In the genomic region with DNA sequence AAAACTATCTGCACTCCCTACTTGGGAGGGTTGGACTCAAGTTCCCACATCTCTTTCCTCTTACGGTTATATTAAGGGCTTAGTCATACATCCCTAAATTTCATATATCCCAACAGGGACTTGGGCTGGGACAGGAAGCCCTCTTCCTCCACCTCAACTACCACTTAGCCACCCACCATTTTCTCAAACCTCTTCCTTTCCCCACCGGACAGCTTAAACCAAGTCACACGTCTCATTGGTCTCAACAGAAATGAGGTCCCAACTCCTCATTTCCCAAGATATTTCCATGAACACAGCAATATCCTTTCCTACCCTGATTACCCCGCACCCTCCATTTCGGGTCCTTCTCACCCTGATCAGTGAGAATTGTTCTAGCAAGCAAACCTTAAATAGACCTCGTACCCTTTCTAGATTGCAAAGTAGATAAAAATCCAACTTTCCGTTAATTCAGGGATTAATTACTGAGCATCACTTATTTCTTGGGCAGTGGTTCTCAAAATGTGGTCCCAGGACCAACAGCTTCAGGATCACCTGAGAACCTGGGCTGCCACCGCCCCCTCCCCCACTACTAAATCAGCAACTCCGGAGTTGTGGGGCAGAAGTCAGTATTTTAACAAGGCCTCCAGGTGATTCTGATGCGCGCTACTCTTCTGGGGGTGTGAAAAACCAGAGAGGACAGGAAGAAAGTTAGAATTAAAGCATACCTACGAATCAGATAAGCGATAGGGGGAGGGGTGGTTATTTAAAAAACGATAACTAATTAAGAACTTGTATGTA, we compare ENCODE assay signal across 8 cellular contexts. TPM values are rescaled to one million over a fixed set of nuclear protein-coding genes. Genes with fewer than 3 reads are reported as not detected.
DNase-seq lines count a peak whose midpoint lies in the region; ATAC-seq and TF ChIP-seq lines count a peak whose summit lies in the region.

No MANE protein-coding gene starts in this region.

- H3K27ac ChIP-seq in mesendoderm (ENCODE audit: low read depth, low read length) (peak overlapping the region; percentile 79), suprapubic skin (peak overlapping the region; percentile 84)

- no peak for TF ChIP-seq EP300 in suprapubic skin (IDR thresholded peaks at IDR 0.05)

- H3K4me3 ChIP-seq in AG10803 (ENCODE audit: low read length): peak overlapping the region; percentile 84
- H3K4me3 ChIP-seq in mesendoderm (ENCODE audit: low read length): peak overlapping the region; percentile 55
- H3K4me3 ChIP-seq in suprapubic skin: peak overlapping the region; percentile 69

- H3K4ac ChIP-seq in mesendoderm (ENCODE audit: low read depth, low read length): peak overlapping the region; percentile 62

- H3K9ac ChIP-seq in mesendoderm (ENCODE audit: low read length): peak overlapping the region; percentile 72

- ATAC-seq in GM18907 (IDR thresholded peaks at IDR 0.05; ENCODE audit: unreplicated experiment): peak; percentile 43
- ATAC-seq in HG03103 (IDR thresholded peaks at IDR 0.05; ENCODE audit: low read depth, unreplicated experiment): peak; percentile 26

- peak overlapping the region; percentile 82 for H3K56ac ChIP-seq in mesendoderm (ENCODE audit: low read length)

- peaks cover 12% of the 10 kb centered on the region for H3K79me1 ChIP-seq in mesendoderm (ENCODE audit: low read length)

- H2AK5ac ChIP-seq in mesendoderm (ENCODE audit: low read length): peak overlapping the region; percentile 6

- H3K27me3 ChIP-seq in mesendoderm (ENCODE audit: insufficient read depth, low read length, poor library complexity) (no peaks in the 10 kb centered on the region), suprapubic skin (no peaks in the 10 kb centered on the region)

- peak overlapping the region; percentile 9 for H4K5ac ChIP-seq in mesendoderm (ENCODE audit: low read length)

- TF ChIP-seq CTCF in AG10803 (conservative IDR thresholded peaks at IDR 0.05; ENCODE audit: low read length): no peak
- no peak for TF ChIP-seq CTCF in suprapubic skin (IDR thresholded peaks at IDR 0.05)

- H3K4me2 ChIP-seq in mesendoderm (ENCODE audit: low read length): peak overlapping the region; percentile 58

- peak overlapping the region; percentile 4 for H2BK5ac ChIP-seq in mesendoderm (ENCODE audit: low read length)

- DNase-seq in AG10803 (ENCODE audit: low read depth): peak; percentile 39
- DNase-seq in SW480 (ENCODE audit: low spot score): peak; percentile 7
- DNase-seq in effector CD8-positive, alpha-beta T cell (lab: John Stamatoyannopoulos, UW): peak; percentile 28
- no peak for DNase-seq in mesendoderm
- no peak for DNase-seq in suprapubic skin (ENCODE audit: low spot score in 2 of 2)
- no peak for DNase-seq in NCI-H1436 (lab: John Stamatoyannopoulos, UW)

- no peak overlapping the region for H2BK15ac ChIP-seq in mesendoderm (replicated peaks; ENCODE audit: low read depth)

- no CpG with 5 or more reads among the region's 14 CpGs for WGBS in mesendoderm (ENCODE audit: extremely low coverage, insufficient coverage, low lambda C conversion rate)
- WGBS in suprapubic skin: 3% methylated on average over 14 of the region's 14 CpGs

- TF ChIP-seq POLR2A in suprapubic skin (IDR thresholded peaks at IDR 0.05): no peak

- H3K79me2 ChIP-seq in mesendoderm (ENCODE audit: control insufficient read depth, insufficient read depth, low read length): peaks cover 10% of the 10 kb centered on the region

- H3K36me3 ChIP-seq in mesendoderm (ENCODE audit: control insufficient read depth, insufficient read depth, low read length) (no peaks in the 10 kb centered on the region), suprapubic skin (peaks cover 8% of the 10 kb centered on the region)

- H3K18ac ChIP-seq in mesendoderm (ENCODE audit: low read length): no peak overlapping the region

- peaks cover 4% of the 10 kb centered on the region for H3K9me3 ChIP-seq in suprapubic skin

- H2BK120ac ChIP-seq in mesendoderm (ENCODE audit: low read depth, low read length): no peak overlapping the region

- H3K23ac ChIP-seq in mesendoderm (ENCODE audit: low read length): no peak overlapping the region

- H3K4me1 ChIP-seq in mesendoderm (ENCODE audit: control insufficient read depth, low read depth, low read length): peaks cover 3% of the 10 kb centered on the region
- H3K4me1 ChIP-seq in suprapubic skin: peaks cover 31% of the 10 kb centered on the region

- peak overlapping the region; percentile 57 for H4K8ac ChIP-seq in mesendoderm (ENCODE audit: low read depth, low read length)

RNA-seq across cellular contexts. Expression of a gene that starts 0.5 kb away (rescaled TPM):
- polyA plus RNA-seq in mesendoderm (2013, experiment 1 of 2): 4.8 TPM
- polyA plus RNA-seq in mesendoderm (2013, experiment 2 of 2): 4.9 TPM
- total RNA-seq in suprapubic skin: 10 to 100 TPM in 2 of 4 donors, 1 to 10 TPM in 2; 9.6 to 25.2 (median 10.7) TPM

RNA-seq across cellular contexts. Expression of a gene that starts 48.6 kb away (rescaled TPM):
- polyA plus RNA-seq in mesendoderm (2013, experiment 1 of 2): 16.3 TPM
- 16.2 TPM for polyA plus RNA-seq in mesendoderm (2013, experiment 2 of 2)
- 10 to 100 TPM; 13.2 to 41.0 (median 17.3) TPM for total RNA-seq in suprapubic skin

RNA-seq across cellular contexts. Expression of a gene that starts 54.7 kb away (rescaled TPM):
- 35.8 TPM for polyA plus RNA-seq in mesendoderm (2013, experiment 1 of 2)
- 35.7 TPM for polyA plus RNA-seq in mesendoderm (2013, experiment 2 of 2)
- 10 to 100 TPM; 28.9 to 46.4 (median 37.4) TPM for total RNA-seq in suprapubic skin

Comparison
In these comparisons a context has a peak if more than half of its experiments do, and no peak if none do; other contexts are left out.
1. DNase-seq: peak in AG10803 (single experiment), SW480 (single experiment) and effector CD8-positive, alpha-beta T cell (single experiment); none in mesendoderm (single experiment), suprapubic skin (0 of 2) and NCI-H1436 (single experiment).
2. Peak in every context shown above with its lines, with median percentiles within 50 percentile points of each other: H3K4me3 ChIP-seq.